In the genomic region with DNA sequence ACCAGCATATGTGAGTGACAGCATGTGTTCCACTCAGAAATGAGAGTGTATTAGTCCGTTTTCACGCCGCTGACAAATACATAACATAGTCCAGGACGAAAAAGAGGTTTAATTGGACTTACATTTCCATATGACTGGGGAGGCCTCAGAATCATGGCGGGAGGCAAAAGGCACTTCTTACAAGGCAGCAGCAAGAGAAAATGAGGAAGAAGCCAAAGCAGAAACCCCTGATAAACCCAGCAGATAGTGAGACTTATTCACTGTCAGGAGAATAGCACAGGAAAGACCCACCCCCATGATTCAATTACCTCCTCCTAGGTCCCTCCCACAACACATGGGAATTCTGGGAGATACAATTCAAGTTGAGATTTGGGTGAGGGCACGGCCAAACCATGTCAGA, we compare ENCODE assay signal across 2 cellular contexts. TPM values are rescaled to one million over a fixed set of nuclear protein-coding genes. Genes with fewer than 3 reads are reported as not detected.
"Had no signal": no experiment of that assay in that cellular context is flagged by ENCODE, and none has a peak within 500 bp of the region (broad histone marks: within the 10 kb centered on the region; RNA-seq: fewer than 3 reads in every experiment).

No MANE protein-coding gene starts in this region.

RNA-seq across cellular contexts. Expression of gene RNU1-1, which starts 23.4 kb away (rescaled TPM):
- polyA plus RNA-seq: adipose tissue, cardiac muscle cell had no signal
